ENCODE assay signal across 28 cellular contexts in the genomic region with DNA sequence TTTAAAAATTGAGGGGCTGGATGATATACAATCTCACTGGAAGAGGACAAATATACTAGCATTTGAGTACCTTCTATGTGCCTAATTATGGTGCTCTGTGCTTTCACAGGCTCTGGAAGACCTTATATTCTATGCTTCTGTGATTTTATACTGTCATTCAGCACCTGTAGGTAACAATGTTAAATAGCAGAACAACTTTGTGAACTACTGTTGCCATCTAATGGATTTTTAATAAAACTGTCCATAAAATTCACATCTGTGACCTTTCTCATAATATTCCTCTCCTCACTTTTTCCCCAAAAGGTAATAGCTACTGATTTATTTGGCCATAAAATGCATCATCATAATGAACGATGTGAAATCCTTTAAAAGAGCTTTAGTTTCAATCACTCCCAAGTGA. TPM values are rescaled to one million over a fixed set of nuclear protein-coding genes. Genes with fewer than 3 reads are reported as not detected.
"Had no signal": no experiment of that assay in that cellular context is flagged by ENCODE, and none has a peak within 500 bp of the region (broad histone marks: within the 10 kb centered on the region; RNA-seq: fewer than 3 reads in every experiment).

No MANE protein-coding gene starts in this region.

- H3K27ac ChIP-seq: colonic mucosa, esophagus squamous epithelium, gastroesophageal sphincter, neutrophil, psoas muscle, sigmoid colon, skin epidermis, testis, tibial nerve had no signal

- ATAC-seq: gastroesophageal sphincter; left colon; left ventricle myocardium superior; naive thymus-derived CD4-positive, alpha-beta T cell; psoas muscle; stimulated activated naive B cell treated with anti-CD40 and anti-IgM and Interleukin-4, amounts not matched to agents 10 μg/mL and 1 μg/mL and 100 μg/mL, for 72 hours; stimulated activated naive CD8-positive, alpha-beta T cell treated with anti-CD3 and anti-CD28 coated beads, Interleukin-15, amount 100 ng/mL, for 72 hours had no signal

- H3K27ac Mint-ChIP-seq: naive thymus-derived CD4-positive, alpha-beta T cell; nephron progenitor cell; stimulated activated naive B cell treated with anti-CD40 and anti-IgM and Interleukin-4, amounts not matched to agents 10 μg/mL and 1 μg/mL and 100 μg/mL, for 72 hours; stimulated activated naive CD8-positive, alpha-beta T cell treated with anti-CD3 and anti-CD28 coated beads, Interleukin-15, amount 100 ng/mL, for 72 hours had no signal

- H3K4me1 Mint-ChIP-seq: naive thymus-derived CD4-positive, alpha-beta T cell; nephron progenitor cell; stimulated activated naive B cell treated with anti-CD40 and anti-IgM and Interleukin-4, amounts not matched to agents 10 μg/mL and 1 μg/mL and 100 μg/mL, for 72 hours; stimulated activated naive CD8-positive, alpha-beta T cell treated with anti-CD3 and anti-CD28 coated beads, Interleukin-15, amount 100 ng/mL, for 72 hours had no signal

- H3K27me3 Mint-ChIP-seq: stimulated activated naive B cell treated with anti-CD40 and anti-IgM and Interleukin-4, amounts not matched to agents 10 μg/mL and 1 μg/mL and 100 μg/mL, for 72 hours; stimulated activated naive CD8-positive, alpha-beta T cell treated with anti-CD3 and anti-CD28 coated beads, Interleukin-15, amount 100 ng/mL, for 72 hours had no signal

- H3K9me3 Mint-ChIP-seq: naive thymus-derived CD4-positive, alpha-beta T cell; stimulated activated naive B cell treated with anti-CD40 and anti-IgM and Interleukin-4, amounts not matched to agents 10 μg/mL and 1 μg/mL and 100 μg/mL, for 72 hours; stimulated activated naive CD8-positive, alpha-beta T cell treated with anti-CD3 and anti-CD28 coated beads, Interleukin-15, amount 100 ng/mL, for 72 hours had no signal

- H3K9me3 ChIP-seq: colonic mucosa, esophagus squamous epithelium, gastroesophageal sphincter, neutrophil, psoas muscle, sigmoid colon, testis, tibial nerve had no signal

- H3K36me3 Mint-ChIP-seq: naive thymus-derived CD4-positive, alpha-beta T cell; stimulated activated naive B cell treated with anti-CD40 and anti-IgM and Interleukin-4, amounts not matched to agents 10 μg/mL and 1 μg/mL and 100 μg/mL, for 72 hours had no signal

- H3K4me3 Mint-ChIP-seq: naive thymus-derived CD4-positive, alpha-beta T cell; nephron progenitor cell; stimulated activated naive B cell treated with anti-CD40 and anti-IgM and Interleukin-4, amounts not matched to agents 10 μg/mL and 1 μg/mL and 100 μg/mL, for 72 hours; stimulated activated naive CD8-positive, alpha-beta T cell treated with anti-CD3 and anti-CD28 coated beads, Interleukin-15, amount 100 ng/mL, for 72 hours had no signal

- H3K4me3 ChIP-seq: colonic mucosa, esophagus squamous epithelium, gastroesophageal sphincter, psoas muscle, sigmoid colon, skin epidermis, testis, tibial nerve had no signal

- H3K27me3 ChIP-seq: colonic mucosa, esophagus squamous epithelium, gastroesophageal sphincter, neutrophil, sigmoid colon, testis had no signal

- DNase-seq: colonic mucosa; dermis blood vessel endothelial cell; esophagus squamous epithelium; foreskin fibroblast; glutamatergic neuron; kidney; left colon; left ventricle myocardium superior; naive thymus-derived CD4-positive, alpha-beta T cell; nephron progenitor cell; psoas muscle; sigmoid colon; stimulated activated CD4-positive, alpha-beta T cell treated with anti-CD3 and anti-CD28 coated beads, Interleukin-2, amount 100 ng/mL, for 24 hours; stimulated activated CD4-positive, alpha-beta T cell treated with anti-CD3 and anti-CD28 coated beads, Interleukin-4, amount 100 ng/mL, for 4 hours; stimulated activated naive B cell treated with anti-CD40 and anti-IgM and Interleukin-4, amounts not matched to agents 10 μg/mL and 1 μg/mL and 100 μg/mL, for 72 hours; stimulated activated naive CD8-positive, alpha-beta T cell treated with anti-CD3 and anti-CD28 coated beads, Interleukin-15, amount 100 ng/mL, for 72 hours; testis had no signal

- H3K4me1 ChIP-seq: colonic mucosa, esophagus squamous epithelium, gastroesophageal sphincter, psoas muscle, sigmoid colon, testis, tibial nerve had no signal

- H3K36me3 ChIP-seq: colonic mucosa, esophagus squamous epithelium, gastroesophageal sphincter, neutrophil, sigmoid colon, tibial nerve had no signal

RNA-seq across cellular contexts. Expression of a gene that starts 21.9 kb away (rescaled TPM):
- total RNA-seq: colonic mucosa; dermis blood vessel endothelial cell; epithelial cell of proximal tubule; esophagus squamous epithelium; gastroesophageal sphincter; left ventricle myocardium superior; lung microvascular endothelial cell; mesenteric fat pad; mononuclear cell; naive thymus-derived CD4-positive, alpha-beta T cell; osteoblast; psoas muscle; subcutaneous adipose tissue; testis; tibial nerve; ureter had no signal
- polyA plus RNA-seq: naive thymus-derived CD4-positive, alpha-beta T cell; psoas muscle had no signal
